In genomic region chr3:47578119-47578630, GRCh38 we compare ENCODE assay signal across 8 cellular contexts. TPM values are rescaled to one million over a fixed set of nuclear protein-coding genes. Genes with fewer than 3 reads are reported as not detected.
DNase-seq lines count a peak whose midpoint lies in the region; ATAC-seq and TF ChIP-seq lines count a peak whose summit lies in the region.

No MANE protein-coding gene starts in this region.

- H3K4me3 ChIP-seq in H7 (ENCODE audit: insufficient read depth, low read depth, low read length) (peak overlapping the region; percentile 55), astrocyte of the spinal cord (ENCODE audit: low read depth, low read length) (peak overlapping the region; percentile 34), iPS-20b (ENCODE audit: low read length) (peak overlapping the region; percentile 47; the same call in 1 of the 2 replicates)

- no peak for TF ChIP-seq CTCF in astrocyte of the spinal cord (IDR thresholded peaks at IDR 0.05; ENCODE audit: low read depth, low read length)

- no peak overlapping the region for H3K27ac Mint-ChIP-seq in T-helper 17 cell

- in situ Hi-C loops in astrocyte of the spinal cord (cut with HindIII; ENCODE audit: low sequenced_read_pairs): no loop called here

- H3K9me3 ChIP-seq in T-helper 17 cell (ENCODE audit: control insufficient read depth, low read length, poor library complexity, severe bottlenecking): no peaks in the 10 kb centered on the region
- no peaks in the 10 kb centered on the region for H3K9me3 ChIP-seq in iPS-20b (ENCODE audit: insufficient read depth, low read depth, low read length)

- H3K9ac ChIP-seq in iPS-20b (ENCODE audit: low read depth, low read length): no peak overlapping the region

- ATAC-seq in T-helper 17 cell: peak; percentile 68

- H3K4me3 Mint-ChIP-seq in T-helper 17 cell: peak overlapping the region; percentile 77

- H3K36me3 ChIP-seq in H7 (replicated peaks; ENCODE audit: control insufficient read depth, insufficient read depth, low read length) (no peaks in the 10 kb centered on the region), iPS-20b (ENCODE audit: insufficient read depth, low read depth, low read length) (no peaks in the 10 kb centered on the region)

- DNase-seq in AG08395 (ENCODE audit: low spot score) (peak; percentile 58), H7 (peak; percentile 96), T-helper 17 cell (peak; percentile 17 to 46 (median 45)), astrocyte of the spinal cord (ENCODE audit: low read depth, low spot score) (no peak), HT-29 (ENCODE audit: low spot score) (no peak), RPMI8226 (no peak)
- DNase-seq in stimulated activated CD4-positive, alpha-beta T cell treated with anti-CD3 and anti-CD28 coated beads, Interleukin-1b, Interleukin-23, amount 100 ng/mL, for 4 hours (ENCODE audit: low read depth in 2 of 2): peak; percentile 14 to 26

- peaks cover 22% of the 10 kb centered on the region for H3K27me3 Mint-ChIP-seq in T-helper 17 cell

- H3K27ac ChIP-seq in iPS-20b (ENCODE audit: low read length): no peak overlapping the region

- peaks cover 2% of the 10 kb centered on the region for H3K36me3 Mint-ChIP-seq in T-helper 17 cell (ENCODE audit: low read depth)

- H3K4me1 Mint-ChIP-seq in T-helper 17 cell: peaks cover 6% of the 10 kb centered on the region

- no peaks in the 10 kb centered on the region for H3K4me1 ChIP-seq in iPS-20b (ENCODE audit: insufficient read depth, low read length)

- H3K27me3 ChIP-seq in H7 (ENCODE audit: control insufficient read depth, insufficient read depth, low read length) (peaks cover 40% of the 10 kb centered on the region), iPS-20b (ENCODE audit: insufficient read depth, low read length) (peaks cover 42% of the 10 kb centered on the region)

RNA-seq across cellular contexts. Expression of gene CSPG5, which starts 0.5 kb away (rescaled TPM):
- total RNA-seq in H7 (2014; rRNA removed; shearing (Covaris generic)): 1.5 and 1.7 TPM in 2 replicates
- under 1 TPM; 0.21 to 0.35 TPM for total RNA-seq in T-helper 17 cell
- total RNA-seq in HT-29 (2014; rRNA removed; shearing (Covaris generic)): 1.2 and 2.1 TPM in 2 replicates

Comparison
In these comparisons a context has a peak if more than half of its experiments do, and no peak if none do; other contexts are left out.
1. DNase-seq: peak in AG08395 (single experiment), H7 (single experiment), T-helper 17 cell (3 of 3) and stimulated activated CD4-positive, alpha-beta T cell treated with anti-CD3 and anti-CD28 coated beads, Interleukin-1b, Interleukin-23, amount 100 ng/mL, for 4 hours (2 of 2); none in astrocyte of the spinal cord (single experiment), HT-29 (single experiment) and RPMI8226 (single experiment).
2. Peak in every context shown above with its lines, with median percentiles within 50 percentile points of each other: H3K4me3 ChIP-seq.